Comparison of ENCODE assay signal across 14 cellular contexts in the genomic region with DNA sequence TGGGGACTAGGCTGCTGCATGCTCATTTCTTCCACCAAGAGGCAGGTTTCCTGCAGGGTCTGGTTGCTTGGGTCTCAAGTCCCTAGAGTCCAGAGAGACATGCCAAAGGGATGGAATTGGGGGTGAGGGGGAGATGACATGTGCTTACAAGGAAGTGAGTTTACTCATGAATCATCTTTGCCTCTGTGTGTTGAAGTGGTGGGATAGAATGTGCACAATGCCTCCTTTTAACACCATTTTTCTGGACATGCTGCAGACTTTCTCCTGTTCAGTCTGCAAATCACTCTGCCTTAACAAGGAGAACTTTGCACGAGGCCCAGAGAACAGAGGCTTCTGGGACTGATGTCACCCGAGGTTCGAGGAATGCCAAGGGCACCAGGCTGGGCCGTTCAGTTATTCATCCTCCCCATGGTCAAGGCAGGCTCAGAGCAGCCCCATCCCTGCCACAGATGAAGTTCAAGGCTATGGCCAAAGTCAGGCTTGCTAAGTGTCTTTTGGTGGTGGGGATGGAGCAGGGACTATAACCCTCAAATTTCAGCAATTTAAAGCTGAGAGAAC. TPM values are rescaled to one million over a fixed set of nuclear protein-coding genes. Genes with fewer than 3 reads are reported as not detected.
DNase-seq lines count a peak whose midpoint lies in the region; FAIRE-seq and TF ChIP-seq lines count a peak whose summit lies in the region.
"Had no signal": no experiment of that assay in that cellular context is flagged by ENCODE, and none has a peak within 500 bp of the region (broad histone marks: within the 10 kb centered on the region; RNA-seq: fewer than 3 reads in every experiment).

No MANE protein-coding gene starts in this region.

- peak overlapping the region; percentile 3 for H3K4me2 ChIP-seq in smooth muscle cell

- no peak overlapping the region for H3K9ac ChIP-seq in smooth muscle cell (ENCODE audit: low read depth)

- H3K27me3 ChIP-seq in SJSA1 (replicated peaks), result no peaks in the 10 kb centered on the region
- no peaks in the 10 kb centered on the region for H3K27me3 ChIP-seq in smooth muscle cell (ENCODE audit: low read depth)

- DNase-seq in DMS153 (lab: John Stamatoyannopoulos, UW) (peak; percentile 13), DMS153 treated with DMSO at 0.1 percent for 48 hours (lab: John Stamatoyannopoulos, UW; ENCODE audit: unreplicated experiment) (no peak), SJSA1 (ENCODE audit: low read depth in 1 of 2, low spot score in 2 of 2) (peak; percentile 47 to 59), fibroblast of mammary gland (ENCODE audit: low read depth) (peak; percentile 70), smooth muscle cell (lab: John Stamatoyannopoulos, UW; ENCODE audit: unreplicated experiment) (no peak), GM19239 (ENCODE audit: insufficient read length, low spot score) (no peak), substantia nigra (lab: John Stamatoyannopoulos, UW) (no peak), SHP77 (lab: John Stamatoyannopoulos, UW) (no peak)
- DNase-seq: activated naive CD4-positive, alpha-beta T cell treated with anti-CD3 and anti-CD28 coated beads for 36 hours; central memory CD4-positive, alpha-beta T cell; COR-L47; lower lobe of right lung; NCI-H524 had no signal

- no peaks in the 10 kb centered on the region for H3K9me3 ChIP-seq in SJSA1 (replicated peaks)
- H3K9me3 ChIP-seq in smooth muscle cell (replicated peaks; ENCODE audit: low read depth), result no peaks in the 10 kb centered on the region
- H3K9me3 ChIP-seq: lower lobe of right lung had no signal

- H4K20me1 ChIP-seq in smooth muscle cell (ENCODE audit: low read depth), result no peaks in the 10 kb centered on the region

- FAIRE-seq in GM19239 (lab: Jason Lieb, UNC), result no peak

- H3K27ac ChIP-seq in SJSA1 (peak overlapping the region; percentile 48), smooth muscle cell (ENCODE audit: low read depth) (no peak overlapping the region), substantia nigra (ENCODE audit: low read depth, low read length, poor library complexity, severe bottlenecking) (no peak overlapping the region)
- H3K27ac ChIP-seq: 22Rv1, lower lobe of right lung had no signal

- H3K4me1 ChIP-seq in SJSA1 (replicated peaks) (peaks cover 53% of the 10 kb centered on the region), smooth muscle cell (ENCODE audit: low read depth) (no peaks in the 10 kb centered on the region)
- H3K4me1 ChIP-seq: lower lobe of right lung had no signal

- TF ChIP-seq CTCF in fibroblast of mammary gland (conservative IDR thresholded peaks at IDR 0.05; ENCODE audit: control insufficient read depth, insufficient read depth, low read depth, low read length) (no peak), smooth muscle cell (IDR thresholded peaks at IDR 0.05; ENCODE audit: borderline replicate concordance, insufficient read depth, poor library complexity, severe bottlenecking) (no peak)

- no peak overlapping the region for H2AFZ ChIP-seq in smooth muscle cell (ENCODE audit: low read depth)

- WGBS in smooth muscle cell (ENCODE audit: low lambda C conversion rate), result 40% methylated on average over 4 of the region's 4 CpGs

- H3K79me2 ChIP-seq in smooth muscle cell (ENCODE audit: low read depth), result no peaks in the 10 kb centered on the region

- H3F3A ChIP-seq in smooth muscle cell (ENCODE audit: low read depth), result no peaks in the 10 kb centered on the region

- no peak overlapping the region for H3K4me3 ChIP-seq in SJSA1
- no peak overlapping the region for H3K4me3 ChIP-seq in fibroblast of mammary gland (ENCODE audit: control insufficient read depth, low read depth, low read length)
- no peak overlapping the region for H3K4me3 ChIP-seq in smooth muscle cell
- H3K4me3 ChIP-seq: lower lobe of right lung had no signal

- no peaks in the 10 kb centered on the region for H3K36me3 ChIP-seq in SJSA1
- no peaks in the 10 kb centered on the region for H3K36me3 ChIP-seq in smooth muscle cell (ENCODE audit: low read depth)
- H3K36me3 ChIP-seq: lower lobe of right lung had no signal

RNA-seq across cellular contexts. Expression of gene DUSP5, which starts 9.5 kb away (rescaled TPM):
- total RNA-seq in SJSA1 (2014; rRNA removed; shearing (Covaris generic)), result 12.9 and 18.9 TPM in 2 replicates
- total RNA-seq in smooth muscle cell, result 22.7 and 23.6 TPM in 2 replicates
- polyA plus RNA-seq in smooth muscle cell, result 13.6 and 22.6 TPM in 2 replicates

Comparison
In these comparisons a context has a peak if more than half of its experiments do, and no peak if none do; other contexts are left out.
1. DNase-seq: peak in DMS153 (single experiment), SJSA1 (2 of 2) and fibroblast of mammary gland (single experiment); none in DMS153 treated with DMSO at 0.1 percent for 48 hours (single experiment), smooth muscle cell (single experiment), GM19239 (single experiment), substantia nigra (0 of 49) and SHP77 (0 of 2).